In genomic region chr7:11228515-11228914, GRCh38 we compare ENCODE assay signal across 10 cellular contexts.
DNase-seq lines count a peak whose midpoint lies in the region; FAIRE-seq and TF ChIP-seq lines count a peak whose summit lies in the region.
"Had no signal": no experiment of that assay in that cellular context is flagged by ENCODE, and none has a peak within 500 bp of the region (broad histone marks: within the 10 kb centered on the region; RNA-seq: fewer than 3 reads in every experiment).

No MANE protein-coding gene starts in this region.

- H3K9me3 ChIP-seq in left ventricle myocardium inferior (replicated peaks) (no peaks in the 10 kb centered on the region), thyroid gland (no peaks in the 10 kb centered on the region)

- H3K4me3 ChIP-seq in left ventricle myocardium inferior (no peak overlapping the region), thyroid gland (replicated peaks in 1 of 3) (no peak overlapping the region)

- peaks cover 2% of the 10 kb centered on the region for H3K4me1 Mint-ChIP-seq in activated CD4-positive, alpha-beta memory T cell treated with anti-CD3 and anti-CD28 coated beads for 36 hours (ENCODE audit: low read depth)

- H3K36me3 ChIP-seq in left ventricle myocardium inferior (no peaks in the 10 kb centered on the region), thyroid gland (no peaks in the 10 kb centered on the region)

- H3K27ac ChIP-seq in left ventricle myocardium inferior (replicated peaks): peak overlapping the region; percentile 46
- H3K27ac ChIP-seq in thyroid gland: no peak overlapping the region

- TF ChIP-seq CTCF in left ventricle myocardium inferior (IDR thresholded peaks at IDR 0.05; ENCODE audit: borderline replicate concordance): no peak
- TF ChIP-seq CTCF in thyroid gland (IDR thresholded peaks at IDR 0.05): no peak

- no peak for FAIRE-seq in GM12892 (lab: Jason Lieb, UNC)

- H3K27me3 Mint-ChIP-seq in activated CD4-positive, alpha-beta memory T cell treated with anti-CD3 and anti-CD28 coated beads for 36 hours: peaks cover 2% of the 10 kb centered on the region

- H3K4me3 Mint-ChIP-seq in activated CD4-positive, alpha-beta memory T cell treated with anti-CD3 and anti-CD28 coated beads for 36 hours: no peak overlapping the region

- no peak overlapping the region for H3K27ac Mint-ChIP-seq in activated CD4-positive, alpha-beta memory T cell treated with anti-CD3 and anti-CD28 coated beads for 36 hours

- POLR2A ChIA-PET in activated CD4-positive, alpha-beta memory T cell treated with anti-CD3 and anti-CD28 coated beads for 36 hours (lab: Charles Lee): interaction anchor here (0.6 kb wide), 1 partner anchor 416 kb away, joined by 3 read pairs; no protein-coding TSS in a partner anchor

- CTCF ChIA-PET in activated CD4-positive, alpha-beta memory T cell treated with anti-CD3 and anti-CD28 coated beads for 36 hours (lab: Charles Lee): interaction anchor here (0.7 to 2.7 kb wide), 2 partner anchors 14 to 17 kb away, joined by 3 to 8 read pairs; no protein-coding TSS in a partner anchor

- no peaks in the 10 kb centered on the region for H3K36me3 Mint-ChIP-seq in activated CD4-positive, alpha-beta memory T cell treated with anti-CD3 and anti-CD28 coated beads for 36 hours

- peak; percentile 39 to 73 for DNase-seq in NCI-H524 (lab: John Stamatoyannopoulos, UW)
- DNase-seq in NCI-H524 treated with DMSO at 0.1 percent for 48 hours (lab: John Stamatoyannopoulos, UW): no peak
- peak; percentile 79 for DNase-seq in OCI-M1 (lab: John Stamatoyannopoulos, UW)
- DNase-seq in left ventricle myocardium inferior: peak; percentile 82
- peak; percentile 67 to 73 for DNase-seq in thyroid gland
- no peak for DNase-seq in SKM-1 treated with dmso at 0.1 percent for 144 hours (lab: John Stamatoyannopoulos, UW; ENCODE audit: unreplicated experiment)
- DNase-seq in GM12892 (ENCODE audit: insufficient read length): no peak
- no peak for DNase-seq in activated CD4-positive, alpha-beta memory T cell treated with anti-CD3 and anti-CD28 coated beads for 36 hours
- DNase-seq: activated T-cell treated with anti-CD3 and anti-CD28 coated beads for 4 hours, SW 1271 had no signal

- WGBS in thyroid gland, 2 donors: 14 to 18% methylated on average over 2 of the region's 2 CpGs

- TF ChIP-seq POLR2A in thyroid gland (IDR thresholded peaks at IDR 0.05) (no peak), GM12892 (IDR thresholded peaks at IDR 0.05; ENCODE audit: low read depth, low read length) (no peak)

- H3K27me3 ChIP-seq in left ventricle myocardium inferior (ENCODE audit: low read depth) (no peaks in the 10 kb centered on the region), thyroid gland (no peaks in the 10 kb centered on the region)

- intact Hi-C loops in left ventricle myocardium inferior (cut with micrococcal nuclease) (no loop called here), thyroid gland (cut with DNase I) (no loop called here)
- intact Hi-C loops in activated CD4-positive, alpha-beta memory T cell treated with anti-CD3 and anti-CD28 coated beads for 36 hours (cut with micrococcal nuclease): no loop called here

- H3K4me1 ChIP-seq in left ventricle myocardium inferior: peaks cover 26% of the 10 kb centered on the region
- H3K4me1 ChIP-seq in thyroid gland: peaks cover 0 to 5% of the 10 kb centered on the region in 2 donors

- no peaks in the 10 kb centered on the region for H3K9me3 Mint-ChIP-seq in activated CD4-positive, alpha-beta memory T cell treated with anti-CD3 and anti-CD28 coated beads for 36 hours

Comparison
In these comparisons a context has a peak if more than half of its experiments do, and no peak if none do; other contexts are left out.
1. DNase-seq: peak in NCI-H524 (2 of 2), OCI-M1 (single experiment), left ventricle myocardium inferior (single experiment) and thyroid gland (2 of 2); none in NCI-H524 treated with DMSO at 0.1 percent for 48 hours (single experiment), SKM-1 treated with dmso at 0.1 percent for 144 hours (single experiment), GM12892 (single experiment) and activated CD4-positive, alpha-beta memory T cell treated with anti-CD3 and anti-CD28 coated beads for 36 hours (single experiment).